8 cellular contexts compared by ENCODE assay signal in genomic region chr12:111405149-111405855, GRCh38. TPM values are rescaled to one million over a fixed set of nuclear protein-coding genes. Genes with fewer than 3 reads are reported as not detected.
A peak's percentile ranks its signal among the peaks of the same experiment; 100 is the strongest.
DNase-seq lines count a peak whose midpoint lies in the region; ATAC-seq and TF ChIP-seq lines count a peak whose summit lies in the region.

No MANE protein-coding gene starts in this region.

- no peak overlapping the region; the same call in 1 of the 2 replicates for H3K9ac ChIP-seq in SK-N-SH

- no peak for TF ChIP-seq EP300 in SK-N-SH (IDR thresholded peaks at IDR 0.05; ENCODE audit: borderline replicate concordance in 1 of 2, low read depth in 1 of 2, low read length in 1 of 2)

- 0 out of 2 replicates have a peak, but pooled peaks cover 3% of the 10 kb centered on the region for H4K20me1 ChIP-seq in SK-N-SH (ENCODE audit: insufficient read depth)

- CTCF ChIA-PET in SK-N-SH (lab: Yijun Ruan, JAX): interaction anchor here (0.7 to 19.6 kb wide), 6 partner anchors 9 to 349 kb away, joined by 3 to 618 read pairs (median 4); no protein-coding TSS in a partner anchor

- H3K27me3 Mint-ChIP-seq in glutamatergic neuron (ENCODE audit: unreplicated experiment) (peaks cover 4% of the 10 kb centered on the region), osteocyte (ENCODE audit: unreplicated experiment) (no peaks in the 10 kb centered on the region)

- H2AFZ ChIP-seq in SK-N-SH (ENCODE audit: low read depth): peak overlapping the region; percentile 88; the same call in 1 of the 2 replicates

- DNase-seq in NCI-H1092 treated with DMSO at 0.1 percent for 48 hours (lab: John Stamatoyannopoulos, UW) (peak; percentile 76), SK-N-SH (peak; percentile 99), glutamatergic neuron (peak; percentile 99), osteocyte (ENCODE audit: extremely low spot score, unreplicated experiment) (peak; percentile 98)
- peak; percentile 91 to 98 for DNase-seq in activated naive CD4-positive, alpha-beta T cell treated with anti-CD3 and anti-CD28 coated beads, Interleukin-2, amount 50 U/mL, for 72 hours (ENCODE audit: low spot score in 2 of 2)

- peaks cover under 1 to 4% of the 10 kb centered on the region in 2 donors for H3K36me3 Mint-ChIP-seq in activated naive CD4-positive, alpha-beta T cell treated with anti-CD3 and anti-CD28 coated beads, Interleukin-2, amount 50 U/mL, for 72 hours
- H3K36me3 Mint-ChIP-seq in glutamatergic neuron (ENCODE audit: unreplicated experiment) (no peaks in the 10 kb centered on the region), osteocyte (ENCODE audit: unreplicated experiment) (no peaks in the 10 kb centered on the region)

- H3K4me1 Mint-ChIP-seq in glutamatergic neuron (ENCODE audit: low read depth, unreplicated experiment): peaks cover 6% of the 10 kb centered on the region
- H3K4me1 Mint-ChIP-seq in osteocyte (ENCODE audit: unreplicated experiment): peaks cover 57% of the 10 kb centered on the region

- H3K9me2 ChIP-seq in SK-N-SH: no peaks in the 10 kb centered on the region

- H3K27ac Mint-ChIP-seq in activated naive CD4-positive, alpha-beta T cell treated with anti-CD3 and anti-CD28 coated beads, Interleukin-2, amount 50 U/mL, for 72 hours: peak overlapping the region; percentile 89 to 92
- peak overlapping the region; percentile 85 for H3K27ac Mint-ChIP-seq in glutamatergic neuron (ENCODE audit: unreplicated experiment)
- H3K27ac Mint-ChIP-seq in osteocyte (ENCODE audit: unreplicated experiment): peak overlapping the region; percentile 87

- H3K4me2 ChIP-seq in SK-N-SH: peak overlapping the region; percentile 72

- TF ChIP-seq RAD21 in SK-N-SH (IDR thresholded peaks at IDR 0.05; ENCODE audit: low read length): no peak

- POLR2A ChIA-PET in SK-N-SH (lab: Yijun Ruan, JAX): no interaction called here

- H3K4me3 ChIP-seq in SK-N-SH (ENCODE audit: low read depth in 2 of 2, low read length in 1 of 2) (peak overlapping the region; percentile 92), thymus (ENCODE audit: low read length) (peak overlapping the region; percentile 88)

- under 1% methylated on average over 13 of the region's 59 CpGs for WGBS in SK-N-SH (ENCODE audit: low lambda C conversion rate)
- WGBS in thymus: 1% methylated on average over 59 of the region's 59 CpGs

- H3K4me1 ChIP-seq in SK-N-SH (ENCODE audit: control insufficient read depth in 1 of 2, insufficient read depth in 2 of 2, low read depth in 1 of 2, low read length in 1 of 2) (peaks cover 32 to 37% of the 10 kb centered on the region in 2 experiments; a peak in 3 of 4 replicates), thymus (ENCODE audit: control insufficient read depth, insufficient read depth, low read length) (peaks cover 35% of the 10 kb centered on the region)

- peak; percentile 63 for TF ChIP-seq CTCF in GM12872 (IDR thresholded peaks at IDR 0.05; ENCODE audit: insufficient read depth, low read depth, low read length)
- peak; percentile 58 for TF ChIP-seq CTCF in SK-N-SH (IDR thresholded peaks at IDR 0.05)
- peak; percentile 82 for TF ChIP-seq CTCF in glutamatergic neuron (IDR thresholded peaks at IDR 0.05; ENCODE audit: partially characterized antibody, unreplicated experiment)
- peak; percentile 39 for TF ChIP-seq CTCF in osteocyte (IDR thresholded peaks at IDR 0.05)

- peaks cover 45% of the 10 kb centered on the region for H3K79me2 ChIP-seq in SK-N-SH (ENCODE audit: insufficient read depth)

- no peaks in the 10 kb centered on the region for H3K9me3 ChIP-seq in SK-N-SH
- H3K9me3 ChIP-seq in thymus (ENCODE audit: control insufficient read depth): no peaks in the 10 kb centered on the region

- H3K4me3 Mint-ChIP-seq in glutamatergic neuron (ENCODE audit: unreplicated experiment): peak overlapping the region; percentile 80
- H3K4me3 Mint-ChIP-seq in osteocyte (ENCODE audit: unreplicated experiment): peak overlapping the region; percentile 84

- peak; percentile 56 for ATAC-seq in HG02623 (IDR thresholded peaks at IDR 0.05; ENCODE audit: unreplicated experiment)
- ATAC-seq in activated naive CD4-positive, alpha-beta T cell treated with anti-CD3 and anti-CD28 coated beads, Interleukin-2, amount 50 U/mL, for 72 hours: peak; percentile 48 to 77

- H3K27me3 ChIP-seq in SK-N-SH (ENCODE audit: insufficient read depth): no peaks in the 10 kb centered on the region
- H3K27me3 ChIP-seq in thymus (ENCODE audit: control insufficient read depth, insufficient read depth): peaks cover 3% of the 10 kb centered on the region

- H3K27ac ChIP-seq in SK-N-SH (ENCODE audit: low read depth in 2 of 2, low read length in 1 of 2) (no peak overlapping the region; a peak in 1 of 4 replicates), thymus (ENCODE audit: low read depth) (peak overlapping the region; percentile 91)

- no peaks in the 10 kb centered on the region for H3K36me3 ChIP-seq in SK-N-SH (replicated peaks in 1 of 2; ENCODE audit: control insufficient read depth in 1 of 2, insufficient read depth in 2 of 2, low read length in 1 of 2)
- peaks cover 3% of the 10 kb centered on the region for H3K36me3 ChIP-seq in thymus (ENCODE audit: control insufficient read depth, insufficient read depth)

- peaks cover 0 to under 1% of the 10 kb centered on the region in 2 donors for H3K9me3 Mint-ChIP-seq in activated naive CD4-positive, alpha-beta T cell treated with anti-CD3 and anti-CD28 coated beads, Interleukin-2, amount 50 U/mL, for 72 hours
- H3K9me3 Mint-ChIP-seq in glutamatergic neuron (ENCODE audit: unreplicated experiment): peaks cover 7% of the 10 kb centered on the region
- H3K9me3 Mint-ChIP-seq in osteocyte (ENCODE audit: unreplicated experiment): no peaks in the 10 kb centered on the region

- peaks cover 28% of the 10 kb centered on the region for H3F3A ChIP-seq in SK-N-SH (replicated peaks; ENCODE audit: insufficient read depth)

TF ChIP-seq in SK-N-SH, 30 proteins besides CTCF, POLR2A, EP300 and RAD21:
- no peak for TF ChIP-seq TEAD4 (IDR thresholded peaks at IDR 0.05; ENCODE audit: borderline replicate concordance, insufficient read depth)
- TF ChIP-seq MAX (IDR thresholded peaks at IDR 0.05; ENCODE audit: low read depth): peak; percentile 47; the same call in 1 of the 2 replicates
- TF ChIP-seq NRF1 (IDR thresholded peaks at IDR 0.05; ENCODE audit: low read depth, low read length): peak; percentile 4; the same call in 1 of the 2 replicates
- TF ChIP-seq USF1 (IDR thresholded peaks at IDR 0.05; ENCODE audit: borderline replicate concordance, low read depth): peak; percentile 80
- TF ChIP-seq POLR2AphosphoS5 (IDR thresholded peaks at IDR 0.05; ENCODE audit: low read depth, low read length): peak; percentile 49
- peak; percentile 63 for TF ChIP-seq USF2 (IDR thresholded peaks at IDR 0.05; ENCODE audit: borderline replicate concordance, low read depth, low read length)
- 0 out of 2 replicates have a peak, but pooled peaks have one; percentile 45 for TF ChIP-seq GATA2 (CRISPR knock-in tag; IDR thresholded peaks at IDR 0.05)
- TF ChIP-seq RCOR1 (IDR thresholded peaks at IDR 0.05; ENCODE audit: low read length): no peak
- peak; percentile 38 for TF ChIP-seq MXI1 (IDR thresholded peaks at IDR 0.05; ENCODE audit: low read depth, low read length)
- peak; percentile 3; the same call in 1 of the 2 replicates for TF ChIP-seq SIN3A (IDR thresholded peaks at IDR 0.05; ENCODE audit: borderline replicate concordance, low read depth, low read length)

RNA-seq across cellular contexts. Expression of gene SH2B3, which starts 0.4 kb away (rescaled TPM):
- polyA plus RNA-seq in SK-N-SH (2012; rRNA removed): 14.4 and 15.6 TPM in 2 replicates
- polyA plus RNA-seq in SK-N-SH (2012; cell fraction: cytosol; rRNA removed): 14.9 and 18.4 TPM in 2 replicates
- polyA plus RNA-seq in SK-N-SH (2012; cell fraction: nucleus; rRNA removed): 19.2 and 26.6 TPM in 2 replicates
- 10 to 100 TPM; 18.0 to 24.6 TPM for total RNA-seq in activated naive CD4-positive, alpha-beta T cell treated with anti-CD3 and anti-CD28 coated beads, Interleukin-2, amount 50 U/mL, for 72 hours
- 18.1 TPM for total RNA-seq in glutamatergic neuron (ENCODE audit: unreplicated experiment)
- 36.4 and 37.4 TPM in 2 replicates for total RNA-seq in osteocyte
- 9.1 TPM for polyA plus RNA-seq in thymus

RNA-seq across cellular contexts. Expression of gene PHETA1, which starts 36.4 kb away (rescaled TPM):
- polyA plus RNA-seq in SK-N-SH (2012; rRNA removed) (7.3 and 8.1 TPM in 2 replicates), thymus (4.4 TPM)
- 4.3 and 7.9 TPM in 2 replicates for polyA plus RNA-seq in SK-N-SH (2012; cell fraction: cytosol; rRNA removed)
- polyA plus RNA-seq in SK-N-SH (2012; cell fraction: nucleus; rRNA removed): 11.4 and 14.1 TPM in 2 replicates
- 1 to 10 TPM in 1 of 2 donors, under 1 TPM in 1; 0.64 to 1.5 TPM for total RNA-seq in activated naive CD4-positive, alpha-beta T cell treated with anti-CD3 and anti-CD28 coated beads, Interleukin-2, amount 50 U/mL, for 72 hours
- total RNA-seq in glutamatergic neuron (ENCODE audit: unreplicated experiment) (33.2 TPM), osteocyte (13.6 and 14.6 TPM in 2 replicates)
